9 cellular contexts compared by ENCODE assay signal in the genomic region with DNA sequence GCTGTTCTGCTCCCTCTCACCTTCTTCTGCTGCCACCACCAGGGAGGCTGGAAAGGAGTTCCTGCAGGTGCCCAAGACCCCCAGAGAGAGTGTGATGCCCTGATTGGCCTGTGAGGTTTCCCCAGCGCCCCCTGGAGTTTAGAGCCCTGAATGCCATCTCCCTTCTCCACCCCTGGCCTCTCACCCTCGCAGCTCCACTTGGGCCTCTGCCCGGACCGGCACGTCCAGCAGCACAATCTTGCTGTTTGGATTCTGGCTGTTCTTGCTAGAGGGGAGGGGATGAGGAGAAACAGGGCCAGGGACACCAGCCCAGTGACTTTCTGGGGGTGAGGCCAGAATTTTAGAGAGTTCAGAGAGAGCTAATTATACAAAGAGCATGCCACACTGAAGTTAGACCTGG. TPM values are rescaled to one million over a fixed set of nuclear protein-coding genes. Genes with fewer than 3 reads are reported as not detected.
DNase-seq lines count a peak whose midpoint lies in the region; ATAC-seq and TF ChIP-seq lines count a peak whose summit lies in the region.
"Had no signal": no experiment of that assay in that cellular context is flagged by ENCODE, and none has a peak within 500 bp of the region (broad histone marks: within the 10 kb centered on the region; RNA-seq: fewer than 3 reads in every experiment).

No MANE protein-coding gene starts in this region.

- no peaks in the 10 kb centered on the region for H3K9me3 Mint-ChIP-seq in Caco-2 (ENCODE audit: unreplicated experiment)
- no peaks in the 10 kb centered on the region for H3K9me3 Mint-ChIP-seq in memory B cell
- H3K9me3 Mint-ChIP-seq: T-cell had no signal

- no peaks in the 10 kb centered on the region for H3K27me3 ChIP-seq in Caco-2 (replicated peaks; ENCODE audit: control insufficient read depth, insufficient read depth, low read length)

- in situ Hi-C loops in T47D (cut with HindIII; ENCODE audit: low pct_unique_long_range_greater_than_20kb, low sequenced_read_pairs): no loop called here

- POLR2A ChIA-PET in Caco-2 (lab: Charles Lee): no interaction called here

- whole genome bisulfite sequencing in lower leg skin, 2 donors: 6 to 13% methylated on average over 5 of the region's 5 CpGs

- no peaks in the 10 kb centered on the region for H3K4me1 Mint-ChIP-seq in Caco-2 (ENCODE audit: low read depth, unreplicated experiment)
- peaks cover 3% of the 10 kb centered on the region for H3K4me1 Mint-ChIP-seq in memory B cell
- H3K4me1 Mint-ChIP-seq: T-cell had no signal

- CTCF ChIA-PET in Caco-2 (lab: Charles Lee): interaction anchor here (0.8 to 1.3 kb wide), 4 partner anchors 9 to 19 kb away, joined by 3 to 11 read pairs (median 7); a partner anchor contains a TSS

- DNase-seq in Caco-2: peak in 1 of 2 experiments; percentile 39
- DNase-seq in HuH-7 (ENCODE audit: low spot score): peak; percentile 86
- peak; percentile 38 to 43 for DNase-seq in T47D (ENCODE audit: low read depth in 1 of 2, low spot score in 1 of 2)
- no peak for DNase-seq in memory B cell (ENCODE audit: low spot score in 2 of 2)
- no peak for DNase-seq in NCI-H226
- no peak for DNase-seq in lower leg skin (ENCODE audit: low spot score in 2 of 2)
- DNase-seq: T-cell had no signal

- H3K27me3 Mint-ChIP-seq in Caco-2 (ENCODE audit: insufficient read depth, unreplicated experiment): peaks cover 4% of the 10 kb centered on the region
- peaks cover 28% of the 10 kb centered on the region for H3K27me3 Mint-ChIP-seq in memory B cell

- H3K9me3 ChIP-seq in Caco-2: no peaks in the 10 kb centered on the region

- H3K36me3 Mint-ChIP-seq in Caco-2 (ENCODE audit: insufficient read depth, unreplicated experiment) (no peaks in the 10 kb centered on the region), memory B cell (no peaks in the 10 kb centered on the region)
- H3K36me3 Mint-ChIP-seq: T-cell had no signal

- TF ChIP-seq CTCF in Caco-2 (IDR thresholded peaks at IDR 0.05; ENCODE audit: insufficient read depth in 1 of 2, low read depth in 1 of 2, low read length in 1 of 2, severe bottlenecking in 1 of 2, unreplicated experiment in 1 of 2) (peak; percentile 45 to 55), lower leg skin (IDR thresholded peaks at IDR 0.05) (no peak)

- intact Hi-C loops in Caco-2 (cut with micrococcal nuclease; ENCODE audit: unreplicated experiment): no loop called here
- intact Hi-C loops in lower leg skin (cut with DNase I; ENCODE audit: low total_unique reads): no loop called here

- TF ChIP-seq POLR2A in lower leg skin (IDR thresholded peaks at IDR 0.05): no peak

- H3K27ac Mint-ChIP-seq in Caco-2 (ENCODE audit: unreplicated experiment) (no peak overlapping the region), memory B cell (no peak overlapping the region)
- H3K27ac Mint-ChIP-seq: T-cell had no signal

- H3K36me3 ChIP-seq in Caco-2 (ENCODE audit: control insufficient read depth, insufficient read depth, low read length): no peaks in the 10 kb centered on the region

- no peaks in the 10 kb centered on the region for H3K4me1 ChIP-seq in Caco-2

- H3K4me3 Mint-ChIP-seq in Caco-2 (ENCODE audit: unreplicated experiment): no peak overlapping the region
- no peak overlapping the region for H3K4me3 Mint-ChIP-seq in memory B cell
- H3K4me3 Mint-ChIP-seq: T-cell had no signal

- ATAC-seq in memory B cell (ENCODE audit: low read depth) (peak; percentile 49), GM21786 (IDR thresholded peaks at IDR 0.05; ENCODE audit: unreplicated experiment) (no peak), GM18868 (IDR thresholded peaks at IDR 0.05; ENCODE audit: unreplicated experiment) (no peak)

- no TSS peak for BruUV-seq in Caco-2 (replicated peaks; lab: Mats Ljungman, UMichigan)

- H3K4me3 ChIP-seq in Caco-2 (ENCODE audit: low read depth, low read length): no peak overlapping the region
- H3K4me3 ChIP-seq in lower leg skin (ENCODE audit: low read depth, poor library complexity, severe bottlenecking): no peak overlapping the region

RNA-seq across cellular contexts. Expression of a gene that starts 12.5 kb away (rescaled TPM):
- total RNA-seq in Caco-2 (2022) (3.0 and 3.6 TPM in 2 replicates), lower leg skin (1 to 10 TPM in 3 of 4 donors, under 1 TPM in 1; 0.95 to 2.8 (median 2.4) TPM)

RNA-seq across cellular contexts. Expression of a gene that starts 13.3 kb away (rescaled TPM):
- total RNA-seq in Caco-2 (2022): 5.9 and 6.9 TPM in 2 replicates
- under 1 TPM in 2 of 4 donors, not detected in 2; 0.10 to 0.30 TPM for total RNA-seq in lower leg skin

RNA-seq across cellular contexts. Expression of a gene that starts 31.0 kb away (rescaled TPM):
- 167 and 176 TPM in 2 replicates for total RNA-seq in Caco-2 (2022)
- total RNA-seq in lower leg skin: 100 to 1,000 TPM; 272 to 295 (median 283) TPM

RNA-seq across cellular contexts. Expression of a gene that starts 51.5 kb away (rescaled TPM):
- total RNA-seq in Caco-2 (2022) (155 and 172 TPM in 2 replicates), lower leg skin (100 to 1,000 TPM in 1 of 4 donors, 10 to 100 TPM in 3; 73.4 to 113 (median 90.0) TPM)

Comparison
In these comparisons a context has a peak if more than half of its experiments do, and no peak if none do; other contexts are left out.
1. DNase-seq: peak in HuH-7 (single experiment) and T47D (2 of 2); none in memory B cell (0 of 2), NCI-H226 (single experiment) and lower leg skin (0 of 2).
2. CTCF ChIP-seq: peak in Caco-2 (2 of 2); none in lower leg skin (0 of 3).